Comparison of ENCODE assay signal across 1 cellular context in the genomic region with DNA sequence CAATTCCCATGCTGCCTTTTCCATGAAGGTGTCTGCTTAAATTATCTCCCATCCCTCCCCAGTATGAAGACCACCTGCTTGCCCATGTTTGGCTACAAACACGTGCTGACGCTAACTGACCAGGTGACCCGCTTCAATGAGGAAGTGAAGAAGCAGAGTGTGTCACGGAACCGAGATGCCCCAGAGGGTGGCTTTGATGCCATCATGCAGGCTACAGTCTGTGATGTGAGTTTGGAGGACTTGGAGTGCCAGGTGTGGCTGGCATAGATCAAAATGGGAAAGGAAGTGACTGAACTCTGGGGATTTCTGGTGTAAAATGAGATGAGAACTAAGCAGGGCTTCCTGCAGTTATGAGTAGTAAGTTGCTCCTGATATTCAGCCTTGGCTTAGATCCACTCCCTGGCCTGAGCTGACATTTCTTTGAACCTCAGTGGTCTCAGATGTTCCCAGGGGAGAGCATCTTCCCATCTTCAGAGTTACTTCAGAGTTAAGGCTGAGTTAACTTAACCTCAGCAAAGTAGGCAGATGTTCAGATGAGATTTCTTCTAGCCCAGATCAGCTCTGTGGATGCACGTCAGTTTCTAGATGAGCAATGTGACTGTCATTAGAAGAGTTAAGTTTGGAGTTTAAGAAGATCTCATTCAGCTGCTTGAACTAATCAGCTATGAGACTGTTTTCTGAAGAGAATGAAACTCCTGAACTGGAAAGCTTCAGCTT.
TF ChIP-seq lines count a peak whose summit lies in the region.

No MANE protein-coding gene starts in this region.

TF ChIP-seq in IMR-90, 13 proteins besides CTCF, POLR2A, EP300 and RAD21:
- TF ChIP-seq MAFK (IDR thresholded peaks at IDR 0.05; ENCODE audit: low read depth, low read length) = no peak
- no peak for TF ChIP-seq BHLHE40 (IDR thresholded peaks at IDR 0.05; ENCODE audit: low read depth, low read length)
- no peak for TF ChIP-seq MXI1 (IDR thresholded peaks at IDR 0.05; ENCODE audit: borderline replicate concordance, low read depth, low read length)
- no peak for TF ChIP-seq MAZ (IDR thresholded peaks at IDR 0.05; ENCODE audit: borderline replicate concordance, low read depth, low read length)
- TF ChIP-seq CHD1 (IDR thresholded peaks at IDR 0.05; ENCODE audit: low read depth, low read length) = no peak
- TF ChIP-seq RFX5 (IDR thresholded peaks at IDR 0.05; ENCODE audit: low read depth, low read length) = no peak
- TF ChIP-seq SMC3 (IDR thresholded peaks at IDR 0.05; ENCODE audit: low read depth, low read length) = no peak
- TF ChIP-seq, protein P1, sequence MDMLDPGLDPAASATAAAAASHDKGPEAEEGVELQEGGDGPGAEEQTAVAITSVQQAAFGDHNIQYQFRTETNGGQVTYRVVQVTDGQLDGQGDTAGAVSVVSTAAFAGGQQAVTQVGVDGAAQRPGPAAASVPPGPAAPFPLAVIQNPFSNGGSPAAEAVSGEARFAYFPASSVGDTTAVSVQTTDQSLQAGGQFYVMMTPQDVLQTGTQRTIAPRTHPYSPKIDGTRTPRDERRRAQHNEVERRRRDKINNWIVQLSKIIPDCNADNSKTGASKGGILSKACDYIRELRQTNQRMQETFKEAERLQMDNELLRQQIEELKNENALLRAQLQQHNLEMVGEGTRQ (IDR thresholded peaks at IDR 0.05; ENCODE audit: low read depth, low read length) = no peak
- TF ChIP-seq RCOR1 (IDR thresholded peaks at IDR 0.05; ENCODE audit: insufficient replicate concordance, low read length) = no peak
- TF ChIP-seq CEBPB (IDR thresholded peaks at IDR 0.05; ENCODE audit: low read depth, low read length) = no peak
- no peak for TF ChIP-seq FOS (IDR thresholded peaks at IDR 0.05; ENCODE audit: low read depth, low read length)
- TF ChIP-seq, protein P2, sequence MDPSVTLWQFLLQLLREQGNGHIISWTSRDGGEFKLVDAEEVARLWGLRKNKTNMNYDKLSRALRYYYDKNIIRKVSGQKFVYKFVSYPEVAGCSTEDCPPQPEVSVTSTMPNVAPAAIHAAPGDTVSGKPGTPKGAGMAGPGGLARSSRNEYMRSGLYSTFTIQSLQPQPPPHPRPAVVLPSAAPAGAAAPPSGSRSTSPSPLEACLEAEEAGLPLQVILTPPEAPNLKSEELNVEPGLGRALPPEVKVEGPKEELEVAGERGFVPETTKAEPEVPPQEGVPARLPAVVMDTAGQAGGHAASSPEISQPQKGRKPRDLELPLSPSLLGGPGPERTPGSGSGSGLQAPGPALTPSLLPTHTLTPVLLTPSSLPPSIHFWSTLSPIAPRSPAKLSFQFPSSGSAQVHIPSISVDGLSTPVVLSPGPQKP (IDR thresholded peaks at IDR 0.05; ENCODE audit: borderline replicate concordance, low read depth, low read length) = no peak
- TF ChIP-seq NFE2L2 (IDR thresholded peaks at IDR 0.05; ENCODE audit: low read depth, low read length) = no peak
TF ChIP-seq in IMR-90: peak in this region for 0.
